Comparison of ENCODE assay signal across 8 cellular contexts in genomic region chr11:6682936-6683861, GRCh38. TPM values are rescaled to one million over a fixed set of nuclear protein-coding genes. Genes with fewer than 3 reads are reported as not detected.
DNase-seq lines count a peak whose midpoint lies in the region; ATAC-seq and TF ChIP-seq lines count a peak whose summit lies in the region.

Gene MRPL17 (minus strand): TSS chr11:6683340. CDS start chr11:6683296, 44 bp downstream.

- POLR2A ChIA-PET in CD4-positive, alpha-beta T cell (lab: Charles Lee) = interaction anchor here (0.6 to 5.7 kb wide), 38 partner anchors 9 to 1304 kb away, joined by 3 to 134 read pairs (median 5); partner anchors contain the start of genes APBB1, ARFIP2, EIF3F and ILK

- peak; percentile 94 for ATAC-seq in CD4-positive, alpha-beta T cell (ENCODE audit: poor library complexity)
- ATAC-seq in GM19397 (IDR thresholded peaks at IDR 0.05; ENCODE audit: unreplicated experiment) (peak; percentile 94), HG03571 (IDR thresholded peaks at IDR 0.05; ENCODE audit: unreplicated experiment) (peak; percentile 87), left lung (peak; percentile 99)

- peaks cover 38% of the 10 kb centered on the region for H3K36me3 Mint-ChIP-seq in CD4-positive, alpha-beta T cell (ENCODE audit: low read depth)

- CTCF ChIA-PET in CD4-positive, alpha-beta T cell (lab: Charles Lee) = interaction anchor here (0.6 to 2.7 kb wide), 36 partner anchors 11 to 304 kb away, joined by 3 to 33 read pairs (median 5); partner anchors contain the start of genes ARFIP2, ILK, RRP8 and SMPD1

- H3K4me3 Mint-ChIP-seq in CD4-positive, alpha-beta T cell = peak within 1 kb of the TSS; percentile 98

- peak within 1 kb of the TSS; percentile 87 to 92 for H3K4me3 ChIP-seq in left lung

- TF ChIP-seq CTCF in CD4-positive, alpha-beta T cell (IDR thresholded peaks at IDR 0.05) = peak; percentile 78
- TF ChIP-seq CTCF in left lung (IDR thresholded peaks at IDR 0.05) = peak; percentile 83 to 90

- H3K27me3 ChIP-seq in CD4-positive, alpha-beta T cell (ENCODE audit: control insufficient read depth, insufficient read depth, low read length) = no peaks in the 10 kb centered on the region
- H3K27me3 ChIP-seq in left lung = no peaks in the 10 kb centered on the region

- H3K36me3 ChIP-seq in left lung = peaks cover 0 to 20% of the 10 kb centered on the region in 2 donors

- DNase-seq in CD4-positive, alpha-beta T cell = peak; percentile 96 to 99 (median 98)
- DNase-seq in NCI-H774 (lab: John Stamatoyannopoulos, UW) (peak; percentile 98), dermis blood vessel endothelial cell (peak; percentile 100), left lung (peak; percentile 99)
- DNase-seq in activated CD4-positive, alpha-beta T cell treated with anti-CD3 and anti-CD28 coated beads, Interleukin-2, amount 50 U/mL, for 4 hours = peak; percentile 97 to 98
- peak; percentile 98 to 99 for DNase-seq in stimulated activated CD4-positive, alpha-beta T cell treated with anti-CD3 and anti-CD28 coated beads, Interleukin-2, amount 100 ng/mL, for 48 hours

- peak within 1 kb of the TSS; percentile 94 for H3K27ac Mint-ChIP-seq in CD4-positive, alpha-beta T cell

- no peaks in the 10 kb centered on the region for H3K9me3 ChIP-seq in CD4-positive, alpha-beta T cell (ENCODE audit: control insufficient read depth, low read length)
- H3K9me3 ChIP-seq in left lung = no peaks in the 10 kb centered on the region

- intact Hi-C loops in CD4-positive, alpha-beta T cell (cut with DNase I, micrococcal nuclease) = loop anchor here (1.0 to 10.0 kb wide), 11 partner anchors 24 to 448 kb away; partner anchors contain the start of genes ARFIP2 (in 2 of the 2), TAF10 (in 2 of the 2), TIMM10B (in 2 of the 2) and CNGA4 (in 1 of the 2)
- intact Hi-C loops in left lung (cut with DNase I) = no loop called here

- H3K9me3 Mint-ChIP-seq in CD4-positive, alpha-beta T cell = no peaks in the 10 kb centered on the region

- H3K4me1 Mint-ChIP-seq in CD4-positive, alpha-beta T cell (ENCODE audit: low read depth) = peaks cover 43% of the 10 kb centered on the region

- H3K27me3 Mint-ChIP-seq in CD4-positive, alpha-beta T cell = no peaks in the 10 kb centered on the region

- peak within 1 kb of the TSS; percentile 76 for H3K27ac ChIP-seq in CD4-positive, alpha-beta T cell (ENCODE audit: low read depth, low read length)
- H3K27ac ChIP-seq in left lung = peak within 1 kb of the TSS; percentile 90 to 96

- H3K4me1 ChIP-seq in left lung = peaks cover 13 to 28% of the 10 kb centered on the region in 2 donors

RNA-seq across cellular contexts. Expression of gene MRPL17, which starts in this region (rescaled TPM):
- 10 to 100 TPM; 12.3 to 14.2 TPM for total RNA-seq in CD4-positive, alpha-beta T cell
- total RNA-seq in dermis blood vessel endothelial cell (31.2 and 61.6 TPM in 2 replicates), left lung (10 to 100 TPM; 47.6 to 51.6 TPM)

Comparison
In these comparisons a context has a peak if more than half of its experiments do, and no peak if none do; other contexts are left out.
1. Peak in every context shown above with its lines: DNase-seq, ATAC-seq, H3K4me3 ChIP-seq and H3K27ac ChIP-seq.
2. intact Hi-C loops: an anchor here in CD4-positive, alpha-beta T cell (1.0 to 10.0 kb wide); none called in left lung.